26 cellular contexts compared by ENCODE assay signal in the genomic region with DNA sequence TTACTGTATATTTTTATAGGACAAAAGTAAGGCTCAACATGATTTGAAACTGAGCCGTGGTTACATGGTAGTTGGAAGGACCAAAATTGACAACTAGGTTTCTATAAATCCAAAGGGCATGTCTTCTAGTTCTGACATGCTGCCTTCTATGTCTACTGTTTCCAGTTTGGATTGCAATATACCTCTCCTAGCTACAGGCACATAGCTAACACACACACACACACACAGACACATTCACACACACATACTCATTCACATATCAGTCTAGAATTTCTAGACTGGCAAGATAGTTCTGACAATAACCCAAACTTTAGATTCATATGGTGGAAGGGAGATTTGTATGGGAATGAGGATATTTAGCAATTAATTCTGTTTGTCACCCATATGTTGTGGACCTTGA.
A peak's percentile ranks its signal among the peaks of the same experiment; 100 is the strongest.
DNase-seq lines count a peak whose midpoint lies in the region; ATAC-seq and TF ChIP-seq lines count a peak whose summit lies in the region.
"Had no signal": no experiment of that assay in that cellular context is flagged by ENCODE, and none has a peak within 500 bp of the region (broad histone marks: within the 10 kb centered on the region; RNA-seq: fewer than 3 reads in every experiment).

No MANE protein-coding gene starts in this region.

- H3K27ac ChIP-seq in breast epithelium, result no peak overlapping the region
- no peak overlapping the region for H3K27ac ChIP-seq in fibroblast of lung (ENCODE audit: insufficient read depth, low read length)
- H3K27ac ChIP-seq in smooth muscle cell (ENCODE audit: low read depth), result peak overlapping the region; percentile 77
- H3K27ac ChIP-seq: ascending aorta, ovary, right atrium auricular region, upper lobe of right lung, VCaP had no signal

- WGBS in smooth muscle cell (ENCODE audit: low lambda C conversion rate), result 88% methylated on average over 1 of the region's 1 CpG
- WGBS in lower leg skin, 2 donors, result 68 to 74% methylated on average over 1 of the region's 1 CpG

- no peaks in the 10 kb centered on the region for H3K36me3 ChIP-seq in breast epithelium
- H3K36me3 ChIP-seq in fibroblast of lung (ENCODE audit: control insufficient read depth, insufficient read depth, low read length), result no peaks in the 10 kb centered on the region
- no peaks in the 10 kb centered on the region for H3K36me3 ChIP-seq in smooth muscle cell (ENCODE audit: low read depth)
- H3K36me3 ChIP-seq: ascending aorta, BE2C, ovary, right atrium auricular region, upper lobe of right lung had no signal

- POLR2A ChIA-PET in MCF 10A (lab: Yijun Ruan, JAX), result interaction anchor here (0.5 to 2.2 kb wide), 16 partner anchors 10 to 1296 kb away, joined by 3 to 12 read pairs (median 4); a partner anchor contains a TSS

- H3K9ac ChIP-seq in fibroblast of lung (ENCODE audit: insufficient read depth, low read length) (no peak overlapping the region), smooth muscle cell (ENCODE audit: low read depth) (peak overlapping the region; percentile 34)

- no peak for TF ChIP-seq CTCF in MCF 10A (IDR thresholded peaks at IDR 0.05; ENCODE audit: unreplicated experiment)
- no peak for TF ChIP-seq CTCF in breast epithelium (IDR thresholded peaks at IDR 0.05)
- TF ChIP-seq CTCF in fibroblast of lung (conservative IDR thresholded peaks at IDR 0.05 in 1 of 2, IDR thresholded peaks at IDR 0.05 in 1 of 2; ENCODE audit: low read depth in 1 of 2, low read length in 2 of 2), result no peak
- no peak for TF ChIP-seq CTCF in smooth muscle cell (IDR thresholded peaks at IDR 0.05; ENCODE audit: borderline replicate concordance, insufficient read depth, poor library complexity, severe bottlenecking)
- TF ChIP-seq CTCF in lower leg skin (IDR thresholded peaks at IDR 0.05), result no peak

- CTCF ChIA-PET in MCF 10A (lab: Yijun Ruan, JAX), result interaction anchor here (0.7 to 1.6 kb wide), 2 partner anchors 386 to 769 kb away, joined by 3 to 6 read pairs; no protein-coding TSS in a partner anchor

- H2AFZ ChIP-seq in fibroblast of lung (ENCODE audit: low read length) (no peak overlapping the region), smooth muscle cell (ENCODE audit: low read depth) (no peak overlapping the region)

- no peak overlapping the region for H3K4me2 ChIP-seq in fibroblast of lung (ENCODE audit: extremely low read depth, insufficient read depth, low read length)
- peak overlapping the region; percentile 50 for H3K4me2 ChIP-seq in smooth muscle cell

- DNase-seq in MCF 10A (ENCODE audit: unreplicated experiment), result peak; percentile 49
- DNase-seq in breast epithelium (ENCODE audit: low spot score in 2 of 2), result no peak
- peak; percentile 17 for DNase-seq in RPMI7951 (ENCODE audit: low read depth)
- peak; percentile 13 to 14 for DNase-seq in fibroblast of lung (ENCODE audit: low read depth in 2 of 2)
- no peak for DNase-seq in smooth muscle cell (lab: John Stamatoyannopoulos, UW; ENCODE audit: unreplicated experiment)
- no peak for DNase-seq in lower leg skin (ENCODE audit: low spot score in 2 of 2)
- no peak for DNase-seq in SKM-1 (lab: John Stamatoyannopoulos, UW; ENCODE audit: unreplicated experiment)
- DNase-seq: activated CD4-positive, alpha-beta T cell treated with anti-CD3 and anti-CD28 coated beads, Interleukin-2, amount 10 ng/mL, durations not matched to agents 7 days and 5 days; effector CD8-positive, alpha-beta T cell; H7; NCI-H1092; NCI-H1930; NCI-H345; NCI-H82; ovary; T-helper 17 cell; upper lobe of right lung had no signal

- H3K4me3 ChIP-seq in breast epithelium (no peak overlapping the region), fibroblast of lung (replicated peaks in 1 of 4; ENCODE audit: control extremely low read depth in 1 of 4, insufficient read depth in 1 of 4, low read depth in 3 of 4, low read length in 4 of 4) (no peak overlapping the region), smooth muscle cell (no peak overlapping the region), lower leg skin (ENCODE audit: low read depth, poor library complexity, severe bottlenecking) (no peak overlapping the region)
- H3K4me3 ChIP-seq: ascending aorta, ovary, right atrium auricular region, upper lobe of right lung had no signal

- peaks cover 3% of the 10 kb centered on the region for H3F3A ChIP-seq in smooth muscle cell (ENCODE audit: low read depth)

- H3K4me1 ChIP-seq in breast epithelium (no peaks in the 10 kb centered on the region), fibroblast of lung (ENCODE audit: control insufficient read depth, extremely low read depth, insufficient read depth, low read length) (no peaks in the 10 kb centered on the region), smooth muscle cell (ENCODE audit: low read depth) (no peaks in the 10 kb centered on the region)
- H3K4me1 ChIP-seq: ascending aorta, right atrium auricular region had no signal

- no peak for ATAC-seq in GM19351 (IDR thresholded peaks at IDR 0.05; ENCODE audit: unreplicated experiment)
- ATAC-seq: left lobe of liver, T-helper 17 cell had no signal

- H3K9me3 Mint-ChIP-seq in MCF 10A (ENCODE audit: unreplicated experiment), result no peaks in the 10 kb centered on the region
- H3K9me3 Mint-ChIP-seq: activated CD4-positive, alpha-beta T cell treated with anti-CD3 and anti-CD28 coated beads, Interleukin-2, amount 10 ng/mL, durations not matched to agents 7 days and 5 days had no signal

- H3K9me3 ChIP-seq in breast epithelium (no peaks in the 10 kb centered on the region), fibroblast of lung (ENCODE audit: control insufficient read depth, insufficient read depth, low read depth, low read length) (no peaks in the 10 kb centered on the region), smooth muscle cell (replicated peaks; ENCODE audit: low read depth) (no peaks in the 10 kb centered on the region)
- H3K9me3 ChIP-seq: ascending aorta, BE2C, ovary, right atrium auricular region, upper lobe of right lung had no signal

- H3K79me2 ChIP-seq in fibroblast of lung (ENCODE audit: control insufficient read depth, insufficient read depth, low read length) (no peaks in the 10 kb centered on the region), smooth muscle cell (ENCODE audit: low read depth) (no peaks in the 10 kb centered on the region)

- no peaks in the 10 kb centered on the region for H3K36me3 Mint-ChIP-seq in MCF 10A (ENCODE audit: insufficient read depth, unreplicated experiment)
- H3K36me3 Mint-ChIP-seq: activated CD8-positive, alpha-beta memory T cell treated with anti-CD3 and anti-CD28 coated beads, Interleukin-2, amount 10 ng/mL, durations not matched to agents 7 days and 5 days; activated naive CD4-positive, alpha-beta T cell treated with anti-CD3 and anti-CD28 coated beads, Interleukin-2, amount 50 U/mL, for 72 hours; natural killer cell treated with Interleukin-12 subunit alpha and Interleukin-12 subunit beta and Interleukin-15 and Interleukin-18, amount 100 ng/mL, for 72 hours had no signal

- H4K20me1 ChIP-seq in fibroblast of lung (ENCODE audit: control insufficient read depth, extremely low read depth, insufficient read depth, low read length) (no peaks in the 10 kb centered on the region), smooth muscle cell (ENCODE audit: low read depth) (no peaks in the 10 kb centered on the region)

- H3K27me3 ChIP-seq in breast epithelium, result no peaks in the 10 kb centered on the region
- H3K27me3 ChIP-seq in fibroblast of lung (ENCODE audit: control insufficient read depth, insufficient read depth, low read length), result no peaks in the 10 kb centered on the region
- no peaks in the 10 kb centered on the region for H3K27me3 ChIP-seq in smooth muscle cell (ENCODE audit: low read depth)
- H3K27me3 ChIP-seq: ascending aorta, BE2C, ovary, right atrium auricular region, upper lobe of right lung had no signal

- H3K4me3 Mint-ChIP-seq in MCF 10A (ENCODE audit: unreplicated experiment), result no peak overlapping the region
- H3K4me3 Mint-ChIP-seq: activated CD4-positive, alpha-beta T cell treated with anti-CD3 and anti-CD28 coated beads, Interleukin-2, amount 10 ng/mL, durations not matched to agents 7 days and 5 days; activated CD8-positive, alpha-beta memory T cell treated with anti-CD3 and anti-CD28 coated beads, Interleukin-2, amount 10 ng/mL, durations not matched to agents 7 days and 5 days; natural killer cell treated with Interleukin-12 subunit alpha and Interleukin-12 subunit beta and Interleukin-15 and Interleukin-18, amount 100 ng/mL, for 72 hours; T-helper 17 cell had no signal

- TF ChIP-seq POLR2A in breast epithelium (IDR thresholded peaks at IDR 0.05) (no peak), lower leg skin (IDR thresholded peaks at IDR 0.05) (no peak)

- no peaks in the 10 kb centered on the region for H3K27me3 Mint-ChIP-seq in MCF 10A (ENCODE audit: insufficient read depth, unreplicated experiment)
- H3K27me3 Mint-ChIP-seq: activated CD4-positive, alpha-beta T cell treated with anti-CD3 and anti-CD28 coated beads, Interleukin-2, amount 10 ng/mL, durations not matched to agents 7 days and 5 days had no signal

- intact Hi-C loops in MCF 10A (cut with micrococcal nuclease), result loop anchor here (1.0 to 2.0 kb wide), 3 partner anchors 58 to 231 kb away; no protein-coding TSS in a partner anchor
- intact Hi-C loops in breast epithelium (cut with DNase I; ENCODE audit: low total_unique reads), result no loop called here
- intact Hi-C loops in lower leg skin (cut with DNase I; ENCODE audit: low total_unique reads), result no loop called here

- peak overlapping the region; percentile 1 for H3K27ac Mint-ChIP-seq in MCF 10A (ENCODE audit: low read depth, unreplicated experiment)
- H3K27ac Mint-ChIP-seq: activated CD4-positive, alpha-beta T cell treated with anti-CD3 and anti-CD28 coated beads, Interleukin-2, amount 10 ng/mL, durations not matched to agents 7 days and 5 days; activated CD8-positive, alpha-beta memory T cell treated with anti-CD3 and anti-CD28 coated beads, Interleukin-2, amount 10 ng/mL, durations not matched to agents 7 days and 5 days; natural killer cell treated with Interleukin-12 subunit alpha and Interleukin-12 subunit beta and Interleukin-15 and Interleukin-18, amount 100 ng/mL, for 72 hours; T-helper 17 cell had no signal

- H3K4me1 Mint-ChIP-seq in MCF 10A (ENCODE audit: insufficient read depth, unreplicated experiment), result peaks cover 21% of the 10 kb centered on the region
- H3K4me1 Mint-ChIP-seq: activated CD4-positive, alpha-beta T cell treated with anti-CD3 and anti-CD28 coated beads, Interleukin-2, amount 10 ng/mL, durations not matched to agents 7 days and 5 days; T-helper 17 cell had no signal

- no TSS peak for BruUV-seq in MCF 10A (replicated peaks; lab: Mats Ljungman, UMichigan)

Comparison
In these comparisons a context has a peak if more than half of its experiments do, and no peak if none do; other contexts are left out.
1. DNase-seq: peak in MCF 10A (single experiment), RPMI7951 (single experiment) and fibroblast of lung (2 of 2); none in breast epithelium (0 of 2), smooth muscle cell (single experiment), lower leg skin (0 of 2) and SKM-1 (single experiment).